10 cellular contexts compared by ENCODE assay signal in genomic region chr12:124352839-124353238, GRCh38.
DNase-seq lines count a peak whose midpoint lies in the region; ATAC-seq and TF ChIP-seq lines count a peak whose summit lies in the region.
"Had no signal": no experiment of that assay in that cellular context is flagged by ENCODE, and none has a peak within 500 bp of the region (broad histone marks: within the 10 kb centered on the region; RNA-seq: fewer than 3 reads in every experiment).

No MANE protein-coding gene starts in this region.

- peaks cover 63% of the 10 kb centered on the region for H3K36me3 ChIP-seq in rectal smooth muscle tissue (ENCODE audit: control insufficient read depth, insufficient read depth, low read length)

- H3K27me3 ChIP-seq in rectal smooth muscle tissue (ENCODE audit: control insufficient read depth, insufficient read depth, low read length): no peaks in the 10 kb centered on the region

- DNase-seq in GM04503 (ENCODE audit: low read depth): peak; percentile 22
- peak; percentile 93 for DNase-seq in OCI-M1 (lab: John Stamatoyannopoulos, UW)
- DNase-seq in fibroblast of pulmonary artery (ENCODE audit: low read depth): peak; percentile 27
- no peak for DNase-seq in putamen (ENCODE audit: low spot score)
- DNase-seq in NCI-H1048 (lab: John Stamatoyannopoulos, UW): no peak
- DNase-seq: hypothalamus, WERI-Rb-1 had no signal

- ATAC-seq in GM19452 (IDR thresholded peaks at IDR 0.05; ENCODE audit: unreplicated experiment): no peak

- H3K9ac ChIP-seq in rectal smooth muscle tissue (ENCODE audit: low read length): no peak overlapping the region
- H3K9ac ChIP-seq: parathyroid adenoma had no signal

- no peak for TF ChIP-seq CTCF in fibroblast of pulmonary artery (IDR thresholded peaks at IDR 0.05; ENCODE audit: low read length, missing control alignments)

- no peak overlapping the region for H3K4me3 ChIP-seq in fibroblast of pulmonary artery (replicated peaks; ENCODE audit: low read depth, low read length)
- H3K4me3 ChIP-seq in rectal smooth muscle tissue (ENCODE audit: low read length): no peak overlapping the region

- H3K27ac ChIP-seq in rectal smooth muscle tissue (ENCODE audit: low read depth, low read length): peak overlapping the region; percentile 10
- H3K27ac ChIP-seq: parathyroid adenoma, WERI-Rb-1 had no signal

- H3K4me1 ChIP-seq in rectal smooth muscle tissue (ENCODE audit: control insufficient read depth, insufficient read depth, low read length): no peaks in the 10 kb centered on the region
- H3K4me1 ChIP-seq: parathyroid adenoma had no signal

Comparison
In these comparisons a context has a peak if more than half of its experiments do, and no peak if none do; other contexts are left out.
1. DNase-seq: peak in GM04503 (single experiment), OCI-M1 (single experiment) and fibroblast of pulmonary artery (single experiment); none in putamen (single experiment) and NCI-H1048 (single experiment).